ENCODE assay signal across 8 cellular contexts in genomic region chr1:54403808-54404261, GRCh38. TPM values are rescaled to one million over a fixed set of nuclear protein-coding genes. Genes with fewer than 3 reads are reported as not detected.
A peak's percentile ranks its signal among the peaks of the same experiment; 100 is the strongest.
DNase-seq lines count a peak whose midpoint lies in the region; TF ChIP-seq lines count a peak whose summit lies in the region.

No MANE protein-coding gene starts in this region.

- H3K4me3 ChIP-seq in BJ (ENCODE audit: low read depth, low read length) = peak overlapping the region; percentile 77
- H3K4me3 ChIP-seq in HUES6 (ENCODE audit: low read depth, low read length) = peak overlapping the region; percentile 91
- H3K4me3 ChIP-seq in muscle layer of duodenum (ENCODE audit: low read depth in 1 of 2, low read length in 2 of 2) = peak overlapping the region; percentile 64 to 84

- H3K27ac ChIP-seq in HUES6 (ENCODE audit: low read depth, low read length) (0 out of 2 replicates have a peak overlapping the region, but pooled peaks have one; percentile 28), muscle layer of duodenum (ENCODE audit: low read length) (no peak overlapping the region)

- no peaks in the 10 kb centered on the region for H3K27me3 ChIP-seq in BJ (ENCODE audit: control insufficient read depth, insufficient read depth, low read length)
- no peaks in the 10 kb centered on the region for H3K27me3 ChIP-seq in HUES6 (ENCODE audit: control insufficient read depth, insufficient read depth, low read length)
- no peaks in the 10 kb centered on the region for H3K27me3 ChIP-seq in muscle layer of duodenum (ENCODE audit: low read depth, low read length)

- peaks cover 13% of the 10 kb centered on the region for H3K36me3 ChIP-seq in BJ (ENCODE audit: control insufficient read depth, insufficient read depth, low read length)
- peaks cover 46% of the 10 kb centered on the region for H3K36me3 ChIP-seq in HUES6 (ENCODE audit: control insufficient read depth, insufficient read depth, low read length)
- H3K36me3 ChIP-seq in muscle layer of duodenum (ENCODE audit: control insufficient read depth in 1 of 2, insufficient read depth in 2 of 2, low read length in 2 of 2) = peaks cover 29 to 36% of the 10 kb centered on the region in 2 donors

- CTCF ChIA-PET in BJ (lab: Yijun Ruan, JAX) = interaction anchor here (0.7 to 2.1 kb wide), 9 partner anchors 10 to 131 kb away, joined by 3 to 17 read pairs (median 4); no protein-coding TSS in a partner anchor

- no peaks in the 10 kb centered on the region for H3K9me3 ChIP-seq in HUES6 (ENCODE audit: control insufficient read depth, insufficient read depth, low read depth, low read length)
- H3K9me3 ChIP-seq in muscle layer of duodenum (ENCODE audit: control insufficient read depth in 1 of 2, low read length in 2 of 2) = no peaks in the 10 kb centered on the region

- no peak for DNase-seq in BJ (ENCODE audit: low read depth)
- DNase-seq in astrocyte of the hippocampus (ENCODE audit: low read depth, low spot score) = peak; percentile 58
- DNase-seq in nucleus accumbens (lab: John Stamatoyannopoulos, UW) = no peak
- no peak for DNase-seq in NCI-H1930 (lab: John Stamatoyannopoulos, UW)
- DNase-seq in mesenteric fat pad (ENCODE audit: low spot score) = no peak
- no peak for DNase-seq in amygdala (lab: John Stamatoyannopoulos, UW)

- no peak for TF ChIP-seq CTCF in BJ (IDR thresholded peaks at IDR 0.05; ENCODE audit: insufficient read depth, low read depth, low read length)

- POLR2A ChIA-PET in BJ (lab: Charles Lee) = no interaction called here

- peaks cover 35% of the 10 kb centered on the region for H3K4me1 ChIP-seq in HUES6 (ENCODE audit: control insufficient read depth, insufficient read depth, low read length)
- H3K4me1 ChIP-seq in muscle layer of duodenum (ENCODE audit: control insufficient read depth in 1 of 2, insufficient read depth in 2 of 2, low read length in 2 of 2) = peaks cover 34 to 38% of the 10 kb centered on the region in 2 donors

- H3K9ac ChIP-seq in HUES6 (ENCODE audit: low read length) = peak overlapping the region; percentile 21

RNA-seq across cellular contexts. Expression of gene SSBP3, which starts 2.4 kb away (rescaled TPM):
- 19.6 and 25.9 TPM in 2 replicates for polyA plus RNA-seq in BJ (2011; rRNA removed)
- polyA minus RNA-seq in BJ (2011; rRNA and poly(A)+ RNA removed) = 11.2 and 14.0 TPM in 2 replicates
- 41.1 TPM for total RNA-seq in mesenteric fat pad
